In the genomic region with DNA sequence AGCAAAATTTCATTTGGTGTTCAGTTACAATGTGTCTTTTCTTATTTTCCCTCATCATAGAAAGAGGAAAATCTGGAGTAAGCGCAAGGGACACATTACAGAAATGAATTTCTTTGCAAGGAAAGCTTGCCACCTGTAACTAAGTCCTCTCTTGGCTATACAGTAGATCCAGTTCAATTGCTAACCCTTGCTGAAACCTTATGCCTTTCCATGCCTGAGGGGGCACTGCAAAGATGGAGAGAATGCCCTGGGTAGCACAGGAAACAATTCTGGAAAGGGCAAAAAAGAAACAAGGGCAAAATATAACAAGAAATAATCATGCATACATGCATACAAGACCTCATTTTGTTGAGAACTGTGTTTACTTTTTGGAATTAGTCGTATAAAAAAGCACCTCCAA, we compare ENCODE assay signal across 19 cellular contexts. TPM values are rescaled to one million over a fixed set of nuclear protein-coding genes. Genes with fewer than 3 reads are reported as not detected.
"Had no signal": no experiment of that assay in that cellular context is flagged by ENCODE, and none has a peak within 500 bp of the region (broad histone marks: within the 10 kb centered on the region; RNA-seq: fewer than 3 reads in every experiment).

No MANE protein-coding gene starts in this region.

- H3K27ac Mint-ChIP-seq: activated CD4-positive, alpha-beta T cell treated with anti-CD3 and anti-CD28 coated beads, Interleukin-2, amount 10 ng/mL, durations not matched to agents 24 days and 14 days; activated naive CD4-positive, alpha-beta T cell treated with anti-CD3 and anti-CD28 coated beads, Interleukin-2, amount 10 ng/mL, durations not matched to agents 7 days and 5 days; activated T-helper 2 cell treated with anti-CD3 and anti-CD28 coated beads, Interferon-gamma antibody, Interleukin-2, Interleukin-4, amounts not matched to agents 10 μg/mL and 5 μg/mL and 100 μg/mL, durations not matched to agents 14 hours and 24 hours and 36 hours; natural killer cell; T-cell had no signal

- ATAC-seq: left colon, mucosa of descending colon, natural killer cell, T-cell had no signal

- H3K36me3 Mint-ChIP-seq: activated naive CD4-positive, alpha-beta T cell treated with anti-CD3 and anti-CD28 coated beads, Interleukin-2, amount 10 ng/mL, durations not matched to agents 7 days and 5 days; T-cell had no signal

- H3K27ac ChIP-seq: colonic mucosa, sigmoid colon had no signal

- H3K36me3 ChIP-seq: colonic mucosa, sigmoid colon had no signal

- DNase-seq: activated CD4-positive, alpha-beta T cell treated with anti-CD3 and anti-CD28 coated beads, Interleukin-2, amount 10 ng/mL, durations not matched to agents 24 days and 14 days; activated CD8-positive, alpha-beta memory T cell treated with anti-CD3 and anti-CD28 coated beads for 24 hours; activated naive CD4-positive, alpha-beta T cell treated with anti-CD3 and anti-CD28 coated beads, Interleukin-2, amount 10 ng/mL, durations not matched to agents 7 days and 5 days; activated T-cell treated with anti-CD3 and anti-CD28 coated beads for 4 hours; colonic mucosa; effector CD4-positive, alpha-beta T cell; left colon; mucosa of descending colon; natural killer cell; occipital lobe; sigmoid colon; stimulated activated CD4-positive, alpha-beta T cell treated with anti-CD3 and anti-CD28 coated beads, Interleukin-12 subunit alpha, Interleukin-12 subunit beta, amount 100 ng/mL, for 4 hours; stimulated activated CD4-positive, alpha-beta T cell treated with anti-CD3 and anti-CD28 coated beads, Interleukin-2, amount 100 ng/mL, for 48 hours; stimulated activated naive CD4-positive, alpha-beta T cell treated with Interleukin-2 at 50 U/mL for 16 hours; T-cell; trophoblast cell had no signal

- H3K4me1 ChIP-seq: colonic mucosa had no signal

- H3K4me3 ChIP-seq: colonic mucosa, lung, mucosa of descending colon, sigmoid colon had no signal

- H3K4me3 Mint-ChIP-seq: activated CD4-positive, alpha-beta T cell treated with anti-CD3 and anti-CD28 coated beads, Interleukin-2, amount 10 ng/mL, durations not matched to agents 24 days and 14 days; activated naive CD4-positive, alpha-beta T cell treated with anti-CD3 and anti-CD28 coated beads, Interleukin-2, amount 10 ng/mL, durations not matched to agents 7 days and 5 days; natural killer cell; T-cell had no signal

- H3K9me3 ChIP-seq: colonic mucosa, mucosa of descending colon, sigmoid colon had no signal

RNA-seq across cellular contexts. Expression of gene CADM2, which starts 4.3 kb away (rescaled TPM):
- total RNA-seq: activated CD4-positive, alpha-beta T cell treated with anti-CD3 and anti-CD28 coated beads, Interleukin-2, amount 10 ng/mL, durations not matched to agents 24 days and 14 days; activated T-helper 2 cell treated with anti-CD3 and anti-CD28 coated beads, Interferon-gamma antibody, Interleukin-2, Interleukin-4, amounts not matched to agents 10 μg/mL and 5 μg/mL and 100 μg/mL, durations not matched to agents 14 hours and 24 hours and 36 hours; glomerular endothelial cell had no signal
